Comparison of ENCODE assay signal across 24 cellular contexts in genomic region chr3:106508331-106508893, GRCh38.
"Had no signal": no experiment of that assay in that cellular context is flagged by ENCODE, and none has a peak within 500 bp of the region (broad histone marks: within the 10 kb centered on the region; RNA-seq: fewer than 3 reads in every experiment).

No MANE protein-coding gene starts in this region.

- DNase-seq: activated CD4-positive, alpha-beta T cell treated with anti-CD3 and anti-CD28 coated beads for 1 hour; activated CD4-positive, alpha-beta T cell treated with anti-CD3 and anti-CD28 coated beads for 48 hours; activated CD4-positive, alpha-beta T cell treated with anti-CD3 and anti-CD28 coated beads, Interleukin-2, amount 50 U/mL, for 4 hours; activated CD4-positive, CD25-positive, alpha-beta regulatory T cell; activated CD8-positive, alpha-beta T cell treated with anti-CD3 and anti-CD28 coated beads for 36 hours; activated gamma-delta T cell treated with Interleukin-2 at 50 U/mL for 16 hours; activated naive CD4-positive, alpha-beta T cell treated with anti-CD3 and anti-CD28 coated beads for 36 hours; activated T-cell treated with anti-CD3 and anti-CD28 coated beads, Interleukin-2, amount 50 U/mL, for 4 hours; aorta; brain microvascular endothelial cell; NCI-H1092 treated with DMSO at 0.1 percent for 48 hours; NCI-H1417 treated with DMSO at 0.1 percent for 48 hours; NCI-H187 treated with DMSO at 0.1 percent for 48 hours; NCI-H2081; NCI-H345; NCI-H524 treated with DMSO at 0.1 percent for 48 hours; SHP77; SJCRH30; T1000; WERI-Rb-1 had no signal

- H3K27me3 ChIP-seq: brain microvascular endothelial cell, SJCRH30 had no signal

- H3K4me1 ChIP-seq: SJCRH30 had no signal

- H3K4me3 ChIP-seq: SJCRH30, SK-N-MC had no signal

- H3K27me3 Mint-ChIP-seq: activated CD8-positive, alpha-beta T cell treated with anti-CD3 and anti-CD28 coated beads for 36 hours had no signal

- H3K9me3 ChIP-seq: SJCRH30 had no signal

- H3K9ac ChIP-seq: KMS-11 had no signal

- H3K27ac Mint-ChIP-seq: activated CD8-positive, alpha-beta T cell treated with anti-CD3 and anti-CD28 coated beads for 36 hours; activated naive CD4-positive, alpha-beta T cell treated with anti-CD3 and anti-CD28 coated beads for 36 hours; activated naive CD4-positive, alpha-beta T cell treated with anti-CD3 and anti-CD28 coated beads, Interleukin-2, amount 50 U/mL, for 72 hours; activated T-helper 1 cell treated with anti-CD3 and anti-CD28 coated beads, Interleukin-12 subunit alpha, Interleukin-12 subunit beta, Interleukin-2, Interleukin-4 antibody, amounts not matched to agents 30 ng/mL and 10 ng/mL and 1 ng/mL, durations not matched to agents 14 hours and 24 hours and 36 hours had no signal

- H3K36me3 ChIP-seq: brain microvascular endothelial cell, SJCRH30, WERI-Rb-1 had no signal

- H3K4me2 ChIP-seq: KMS-11 had no signal

- H3K4me3 Mint-ChIP-seq: activated CD8-positive, alpha-beta T cell treated with anti-CD3 and anti-CD28 coated beads for 36 hours; activated naive CD4-positive, alpha-beta T cell treated with anti-CD3 and anti-CD28 coated beads for 36 hours; activated T-cell treated with anti-CD3 and anti-CD28 coated beads, Interleukin-2, amount 50 U/mL, for 4 hours; activated T-helper 1 cell treated with anti-CD3 and anti-CD28 coated beads, Interleukin-12 subunit alpha, Interleukin-12 subunit beta, Interleukin-2, Interleukin-4 antibody, amounts not matched to agents 30 ng/mL and 10 ng/mL and 1 ng/mL, durations not matched to agents 14 hours and 24 hours and 36 hours had no signal

- H3K27ac ChIP-seq: brain microvascular endothelial cell, KMS-11, SJCRH30, SK-N-MC, WERI-Rb-1 had no signal

- H3K9me3 Mint-ChIP-seq: activated naive CD4-positive, alpha-beta T cell treated with anti-CD3 and anti-CD28 coated beads for 36 hours; activated T-cell treated with anti-CD3 and anti-CD28 coated beads, Interleukin-2, amount 50 U/mL, for 4 hours had no signal
